ENCODE assay signal across 8 cellular contexts in the genomic region with DNA sequence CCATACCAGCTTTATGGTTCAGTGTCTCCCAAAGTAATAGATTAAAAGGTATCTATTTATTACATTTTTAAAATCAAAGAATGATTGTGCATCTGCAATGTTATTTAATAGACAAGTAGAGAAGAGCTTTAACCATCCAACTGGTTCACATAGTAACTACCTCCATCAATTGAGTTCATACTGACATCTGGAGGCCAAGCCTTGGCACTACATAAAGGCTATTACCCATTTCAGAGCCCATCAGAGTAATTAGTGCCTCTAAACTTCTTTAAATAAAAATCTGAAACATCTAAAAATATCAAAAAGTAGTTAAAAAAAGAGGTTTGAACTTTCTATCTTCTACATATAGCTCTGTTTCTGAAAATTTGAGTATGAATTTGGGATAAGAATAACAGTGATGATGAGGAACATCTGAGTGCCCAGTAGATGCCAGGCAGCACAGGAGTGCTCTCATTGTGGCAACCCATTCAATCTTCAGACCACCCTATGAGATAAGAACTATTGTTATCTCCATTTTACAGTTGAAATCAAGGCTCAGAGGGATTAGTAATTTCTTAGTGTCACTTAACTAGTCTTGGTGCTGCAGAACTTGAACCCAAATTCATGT.
DNase-seq lines count a peak whose midpoint lies in the region; ATAC-seq and TF ChIP-seq lines count a peak whose summit lies in the region.

No MANE protein-coding gene starts in this region.

- H3K4me1 ChIP-seq in Peyer's patch, result no peaks in the 10 kb centered on the region
- no peaks in the 10 kb centered on the region for H3K4me1 ChIP-seq in liver (ENCODE audit: control insufficient read depth in 4 of 4, insufficient read depth in 4 of 4, low read length in 3 of 4)
- H3K4me1 ChIP-seq in upper lobe of right lung, result no peaks in the 10 kb centered on the region

- DNase-seq in DMS53 treated with DMSO at 0.1 percent for 48 hours (lab: John Stamatoyannopoulos, UW; ENCODE audit: unreplicated experiment) (peak; percentile 18), HuH-7.5 (ENCODE audit: low spot score) (peak; percentile 60), Peyer's patch (peak in 1 of 3 donors; percentile 69), cerebellum (ENCODE audit: low spot score) (peak; percentile 71), upper lobe of right lung (no peak)

- TF ChIP-seq RAD21 in liver (IDR thresholded peaks at IDR 0.05), result peak; percentile 77 to 84

- H3K36me3 ChIP-seq in Peyer's patch (no peaks in the 10 kb centered on the region), liver (ENCODE audit: control insufficient read depth in 4 of 4, insufficient read depth in 3 of 4, low read depth in 1 of 4, low read length in 3 of 4) (no peaks in the 10 kb centered on the region), upper lobe of right lung (no peaks in the 10 kb centered on the region)

- H3K27me3 ChIP-seq in Peyer's patch (no peaks in the 10 kb centered on the region), liver (ENCODE audit: control insufficient read depth in 4 of 4, insufficient read depth in 4 of 4, low read length in 3 of 4) (no peaks in the 10 kb centered on the region), upper lobe of right lung (no peaks in the 10 kb centered on the region)

- no peak overlapping the region for H3K4me3 ChIP-seq in Peyer's patch
- H3K4me3 ChIP-seq in liver (ENCODE audit: low read depth in 1 of 3, low read length in 3 of 3), result no peak overlapping the region
- no peak overlapping the region for H3K4me3 ChIP-seq in upper lobe of right lung

- no peaks in the 10 kb centered on the region for H3K9me3 ChIP-seq in Peyer's patch
- no peaks in the 10 kb centered on the region for H3K9me3 ChIP-seq in liver (ENCODE audit: control insufficient read depth in 4 of 4, low read length in 3 of 4)
- H3K9me3 ChIP-seq in upper lobe of right lung, result no peaks in the 10 kb centered on the region

- ATAC-seq in GM19452 (IDR thresholded peaks at IDR 0.05; ENCODE audit: unreplicated experiment), result peak; percentile 67
- ATAC-seq in upper lobe of right lung, result peak; percentile 86
- ATAC-seq in GM18520 (IDR thresholded peaks at IDR 0.05; ENCODE audit: unreplicated experiment), result no peak

- no peak for TF ChIP-seq POLR2A in Peyer's patch (IDR thresholded peaks at IDR 0.05)

- H3K9ac ChIP-seq in liver (ENCODE audit: low read depth in 1 of 2, low read length in 2 of 2), result no peak overlapping the region

- TF ChIP-seq CTCF in Peyer's patch (IDR thresholded peaks at IDR 0.05), result peak in 5 of 6 experiments; percentile 35 to 83 (median 78)
- peak; percentile 80 for TF ChIP-seq CTCF in liver (IDR thresholded peaks at IDR 0.05; ENCODE audit: low read depth, low read length, missing input control)
- TF ChIP-seq CTCF in upper lobe of right lung (IDR thresholded peaks at IDR 0.05), result peak; percentile 80

- no peak overlapping the region for H3K27ac ChIP-seq in Peyer's patch
- no peak overlapping the region for H3K27ac ChIP-seq in liver (ENCODE audit: low read depth in 1 of 2, low read length in 2 of 2)
- H3K27ac ChIP-seq in upper lobe of right lung, result no peak overlapping the region

- intact Hi-C loops in upper lobe of right lung (cut with DNase I), result loop anchor here (10.0 kb wide), 1 partner anchor 551 kb away; no protein-coding TSS in a partner anchor

TF ChIP-seq in liver, 16 proteins besides CTCF, POLR2A, EP300 and RAD21:
- TF ChIP-seq GABPA (IDR thresholded peaks at IDR 0.05 in 1 of 2, conservative IDR thresholded peaks at IDR 0.05 in 1 of 2), result no peak
